Comparison of ENCODE assay signal across 8 cellular contexts in the genomic region with DNA sequence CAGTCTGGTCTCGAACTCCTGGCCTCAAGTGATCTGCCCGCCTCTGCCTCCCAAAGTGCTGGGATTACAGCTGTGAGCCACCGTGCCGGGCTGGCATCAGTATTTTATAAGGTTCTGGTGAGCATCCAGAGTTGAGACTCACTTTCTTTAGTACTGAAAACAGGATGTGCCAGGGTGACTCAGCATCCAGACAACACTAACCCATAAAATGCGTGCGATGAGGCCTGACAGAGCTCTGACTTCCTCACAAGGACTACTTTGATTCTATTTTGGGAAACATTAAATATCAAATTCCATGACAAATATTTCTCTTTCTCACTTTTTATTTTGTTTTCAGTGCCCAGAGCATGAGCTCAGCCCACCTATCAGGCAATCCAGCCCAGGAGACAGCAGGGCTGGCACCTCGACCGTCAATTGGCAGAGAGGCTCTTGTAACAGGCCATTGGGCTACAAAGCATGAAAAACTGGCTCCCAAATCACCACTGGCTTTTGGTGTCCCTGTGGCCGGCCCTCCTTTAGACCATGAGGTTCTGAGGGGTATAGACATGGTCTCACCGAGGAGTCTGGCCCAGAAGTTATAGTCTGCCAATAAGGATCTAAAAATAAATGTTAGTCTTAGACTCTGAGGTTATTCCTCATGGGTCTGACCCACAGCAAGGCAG.
DNase-seq lines count a peak whose midpoint lies in the region; ATAC-seq and TF ChIP-seq lines count a peak whose summit lies in the region.

No MANE protein-coding gene starts in this region.

- H3K9me3 ChIP-seq in breast epithelium, result peaks cover 0 to 12% of the 10 kb centered on the region in 2 donors
- peaks cover 5% of the 10 kb centered on the region for H3K9me3 ChIP-seq in mucosa of descending colon
- no peaks in the 10 kb centered on the region for H3K9me3 ChIP-seq in transverse colon

- H3K4me3 ChIP-seq in breast epithelium (no peak overlapping the region), mucosa of descending colon (no peak overlapping the region), transverse colon (no peak overlapping the region)

- intact Hi-C loops in breast epithelium (cut with DNase I; ENCODE audit: low total_unique reads), result no loop called here
- intact Hi-C loops in mucosa of descending colon (cut with DNase I, micrococcal nuclease), result no loop called here
- intact Hi-C loops in transverse colon (cut with DNase I; ENCODE audit: low total_unique reads), result no loop called here

- no peak for TF ChIP-seq EP300 in transverse colon (IDR thresholded peaks at IDR 0.05; ENCODE audit: low read depth)

- WGBS in transverse colon (ENCODE audit: low coverage in 1 of 2), 2 donors, result 42 to 56% methylated on average over 2 to 10 of the region's 10 CpGs

- TF ChIP-seq CTCF in breast epithelium (IDR thresholded peaks at IDR 0.05), result no peak
- no peak for TF ChIP-seq CTCF in mucosa of descending colon (IDR thresholded peaks at IDR 0.05)
- TF ChIP-seq CTCF in transverse colon (IDR thresholded peaks at IDR 0.05), result no peak

- TF ChIP-seq POLR2A in breast epithelium (IDR thresholded peaks at IDR 0.05) (no peak), transverse colon (IDR thresholded peaks at IDR 0.05) (no peak)

- H3K4me1 ChIP-seq in breast epithelium (peaks cover 4 to 5% of the 10 kb centered on the region in 2 donors), mucosa of descending colon (ENCODE audit: low read depth) (no peaks in the 10 kb centered on the region), transverse colon (peaks cover 0 to 4% (median 2%) of the 10 kb centered on the region in 4 donors)

- H3K27me3 ChIP-seq in breast epithelium, result no peaks in the 10 kb centered on the region
- no peaks in the 10 kb centered on the region for H3K27me3 ChIP-seq in transverse colon

- in situ Hi-C loops in SK-MEL-5 (cut with HindIII; ENCODE audit: low pct_unique_long_range_greater_than_20kb, low sequenced_read_pairs) (no loop called here), transverse colon (cut with MboI; ENCODE audit: low pct_ligation_motif_present in 1 of 4, low pct_unique_long_range_greater_than_20kb in 1 of 4, low sequenced_read_pairs in 3 of 4) (no loop called here)

- peak; percentile 44 for ATAC-seq in mucosa of descending colon

- DNase-seq in H4 (ENCODE audit: low spot score) (peak; percentile 98), SK-MEL-5 (ENCODE audit: low read depth, low spot score) (peak; percentile 57), breast epithelium (ENCODE audit: low spot score in 2 of 2) (peak in 1 of 2 donors; percentile 55), mucosa of descending colon (peak in 1 of 3 donors; percentile 28), transverse colon (peak; percentile 23), NCI-H128 (lab: John Stamatoyannopoulos, UW; ENCODE audit: unreplicated experiment) (no peak), NCI-H187 (lab: John Stamatoyannopoulos, UW) (no peak), NCI-H146 (lab: John Stamatoyannopoulos, UW) (no peak)

- peak overlapping the region; percentile 86 to 89 for H3K27ac ChIP-seq in breast epithelium
- H3K27ac ChIP-seq in transverse colon, result peak overlapping the region; percentile 59 to 71 (median 70)

- H3K36me3 ChIP-seq in breast epithelium (no peaks in the 10 kb centered on the region), mucosa of descending colon (ENCODE audit: low read depth) (no peaks in the 10 kb centered on the region), transverse colon (no peaks in the 10 kb centered on the region)

Comparison
In these comparisons a context has a peak if more than half of its experiments do, and no peak if none do; other contexts are left out.
1. DNase-seq: peak in H4 (single experiment), SK-MEL-5 (single experiment) and transverse colon (single experiment); none in NCI-H128 (single experiment), NCI-H187 (0 of 2) and NCI-H146 (single experiment).